1 cellular context compared by ENCODE assay signal in the genomic region with DNA sequence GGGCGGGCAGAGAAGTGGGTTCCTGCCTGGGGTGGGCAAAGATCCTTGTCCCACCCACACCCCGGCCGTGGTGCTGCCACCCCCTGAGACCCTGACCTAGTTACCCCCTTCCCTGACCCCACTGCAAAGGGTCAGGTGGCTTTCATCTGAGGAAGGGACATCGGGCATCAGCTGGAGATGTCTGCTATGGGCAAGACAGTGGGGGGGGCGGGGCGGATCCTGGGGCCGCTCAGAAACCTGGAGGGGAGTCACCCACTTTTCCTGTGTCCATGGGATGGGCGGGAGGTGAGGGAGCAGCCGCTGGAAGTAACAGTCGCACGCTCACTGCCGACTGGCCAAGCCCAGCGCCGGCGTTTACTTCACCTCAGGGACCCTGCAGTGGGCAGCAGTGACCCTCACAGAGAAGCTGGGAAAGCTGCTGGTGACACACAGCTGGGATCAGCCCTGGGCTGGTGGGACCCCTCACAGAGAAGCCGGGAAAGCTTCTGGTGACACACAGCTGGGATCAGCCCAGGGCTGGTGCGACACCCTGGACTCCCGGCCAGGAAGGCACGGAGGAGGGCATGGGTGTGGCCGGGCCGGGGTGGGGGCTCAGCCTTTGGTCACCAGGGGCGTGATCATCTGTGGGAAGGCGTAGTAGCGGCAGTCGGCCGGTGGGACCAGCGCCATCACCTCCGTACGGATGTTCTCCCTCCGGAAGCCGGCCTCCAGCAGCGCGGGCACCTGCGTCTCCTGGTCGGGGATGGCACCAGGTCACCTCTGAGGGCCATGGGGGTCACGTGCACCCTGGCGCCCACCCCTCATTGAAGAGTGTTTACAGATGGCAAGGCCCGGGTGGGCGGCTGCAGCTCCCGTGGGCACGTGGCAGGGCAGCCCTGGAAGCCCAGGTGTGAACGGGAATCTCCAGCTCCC.
TF ChIP-seq lines count a peak whose summit lies in the region.

No MANE protein-coding gene starts in this region.

TF ChIP-seq in HepG2, 621 proteins besides CTCF, POLR2A, EP300 and RAD21 (continues in another document):
- TF ChIP-seq RELA (CRISPR knock-in tag; IDR thresholded peaks at IDR 0.05) (no peak), ZNF3 (CRISPR knock-in tag; IDR thresholded peaks at IDR 0.05) (no peak), ZNF770 (CRISPR knock-in tag; IDR thresholded peaks at IDR 0.05) (no peak), ZBTB34 (CRISPR knock-in tag; IDR thresholded peaks at IDR 0.05) (no peak), POLR2G (IDR thresholded peaks at IDR 0.05; ENCODE audit: low read depth, low read length) (no peak; the same call in 1 of the 2 replicates), ADNP (CRISPR knock-in tag; IDR thresholded peaks at IDR 0.05) (no peak), IKZF5 (CRISPR knock-in tag; IDR thresholded peaks at IDR 0.05) (no peak), ARNT2 (CRISPR knock-in tag; IDR thresholded peaks at IDR 0.05; ENCODE audit: low read depth) (no peak), ZNF33A (CRISPR knock-in tag; IDR thresholded peaks at IDR 0.05; ENCODE audit: borderline replicate concordance) (no peak), ZNF746 (CRISPR knock-in tag; IDR thresholded peaks at IDR 0.05) (no peak), MTA1 (CRISPR knock-in tag; IDR thresholded peaks at IDR 0.05; ENCODE audit: borderline replicate concordance) (no peak), POLR2AphosphoS5 (IDR thresholded peaks at IDR 0.05; ENCODE audit: low read depth, low read length) (no peak), ZC3H13 (CRISPR knock-in tag; IDR thresholded peaks at IDR 0.05) (peak; percentile 52; the same call in 1 of the 2 replicates), RBFOX2 (IDR thresholded peaks at IDR 0.05; ENCODE audit: low read depth, low read length) (peak; percentile 89), PRMT3 (CRISPR knock-in tag; IDR thresholded peaks at IDR 0.05; ENCODE audit: borderline replicate concordance, low read depth) (no peak), ZNF121 (CRISPR knock-in tag; IDR thresholded peaks at IDR 0.05) (no peak), CSRNP1 (CRISPR knock-in tag; IDR thresholded peaks at IDR 0.05) (no peak), ZNF605 (CRISPR knock-in tag; IDR thresholded peaks at IDR 0.05) (no peak), SPEN (CRISPR knock-in tag; IDR thresholded peaks at IDR 0.05; ENCODE audit: low read depth) (0 out of 2 replicates have a peak, but pooled peaks have one; percentile 3), SRSF1 (optimal IDR thresholded peaks at IDR 0.05; ENCODE audit: low read depth, low read length) (no peak), ZNF562 (CRISPR knock-in tag; IDR thresholded peaks at IDR 0.05; ENCODE audit: borderline replicate concordance) (no peak)
- TF ChIP-seq, protein P1, sequence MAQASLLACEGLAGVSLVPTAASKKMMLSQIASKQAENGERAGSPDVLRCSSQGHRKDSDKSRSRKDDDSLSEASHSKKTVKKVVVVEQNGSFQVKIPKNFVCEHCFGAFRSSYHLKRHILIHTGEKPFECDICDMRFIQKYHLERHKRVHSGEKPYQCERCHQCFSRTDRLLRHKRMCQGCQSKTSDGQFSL (CRISPR knock-in tag; IDR thresholded peaks at IDR 0.05), result 0 out of 2 replicates have a peak, but pooled peaks have one; percentile 17
- TF ChIP-seq, protein P2, sequence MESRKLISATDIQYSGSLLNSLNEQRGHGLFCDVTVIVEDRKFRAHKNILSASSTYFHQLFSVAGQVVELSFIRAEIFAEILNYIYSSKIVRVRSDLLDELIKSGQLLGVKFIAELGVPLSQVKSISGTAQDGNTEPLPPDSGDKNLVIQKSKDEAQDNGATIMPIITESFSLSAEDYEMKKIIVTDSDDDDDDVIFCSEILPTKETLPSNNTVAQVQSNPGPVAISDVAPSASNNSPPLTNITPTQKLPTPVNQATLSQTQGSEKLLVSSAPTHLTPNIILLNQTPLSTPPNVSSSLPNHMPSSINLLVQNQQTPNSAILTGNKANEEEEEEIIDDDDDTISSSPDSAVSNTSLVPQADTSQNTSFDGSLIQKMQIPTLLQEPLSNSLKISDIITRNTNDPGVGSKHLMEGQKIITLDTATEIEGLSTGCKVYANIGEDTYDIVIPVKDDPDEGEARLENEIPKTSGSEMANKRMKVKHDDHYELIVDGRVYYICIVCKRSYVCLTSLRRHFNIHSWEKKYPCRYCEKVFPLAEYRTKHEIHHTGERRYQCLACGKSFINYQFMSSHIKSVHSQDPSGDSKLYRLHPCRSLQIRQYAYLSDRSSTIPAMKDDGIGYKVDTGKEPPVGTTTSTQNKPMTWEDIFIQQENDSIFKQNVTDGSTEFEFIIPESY (CRISPR knock-in tag; IDR thresholded peaks at IDR 0.05), result no peak
- TF ChIP-seq, protein P3, sequence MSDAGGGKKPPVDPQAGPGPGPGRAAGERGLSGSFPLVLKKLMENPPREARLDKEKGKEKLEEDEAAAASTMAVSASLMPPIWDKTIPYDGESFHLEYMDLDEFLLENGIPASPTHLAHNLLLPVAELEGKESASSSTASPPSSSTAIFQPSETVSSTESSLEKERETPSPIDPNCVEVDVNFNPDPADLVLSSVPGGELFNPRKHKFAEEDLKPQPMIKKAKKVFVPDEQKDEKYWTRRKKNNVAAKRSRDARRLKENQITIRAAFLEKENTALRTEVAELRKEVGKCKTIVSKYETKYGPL (CRISPR knock-in tag; IDR thresholded peaks at IDR 0.05), result no peak
- TF ChIP-seq, protein P4, sequence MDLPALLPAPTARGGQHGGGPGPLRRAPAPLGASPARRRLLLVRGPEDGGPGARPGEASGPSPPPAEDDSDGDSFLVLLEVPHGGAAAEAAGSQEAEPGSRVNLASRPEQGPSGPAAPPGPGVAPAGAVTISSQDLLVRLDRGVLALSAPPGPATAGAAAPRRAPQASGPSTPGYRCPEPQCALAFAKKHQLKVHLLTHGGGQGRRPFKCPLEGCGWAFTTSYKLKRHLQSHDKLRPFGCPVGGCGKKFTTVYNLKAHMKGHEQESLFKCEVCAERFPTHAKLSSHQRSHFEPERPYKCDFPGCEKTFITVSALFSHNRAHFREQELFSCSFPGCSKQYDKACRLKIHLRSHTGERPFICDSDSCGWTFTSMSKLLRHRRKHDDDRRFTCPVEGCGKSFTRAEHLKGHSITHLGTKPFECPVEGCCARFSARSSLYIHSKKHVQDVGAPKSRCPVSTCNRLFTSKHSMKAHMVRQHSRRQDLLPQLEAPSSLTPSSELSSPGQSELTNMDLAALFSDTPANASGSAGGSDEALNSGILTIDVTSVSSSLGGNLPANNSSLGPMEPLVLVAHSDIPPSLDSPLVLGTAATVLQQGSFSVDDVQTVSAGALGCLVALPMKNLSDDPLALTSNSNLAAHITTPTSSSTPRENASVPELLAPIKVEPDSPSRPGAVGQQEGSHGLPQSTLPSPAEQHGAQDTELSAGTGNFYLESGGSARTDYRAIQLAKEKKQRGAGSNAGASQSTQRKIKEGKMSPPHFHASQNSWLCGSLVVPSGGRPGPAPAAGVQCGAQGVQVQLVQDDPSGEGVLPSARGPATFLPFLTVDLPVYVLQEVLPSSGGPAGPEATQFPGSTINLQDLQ (CRISPR knock-in tag; IDR thresholded peaks at IDR 0.05), result no peak
- TF ChIP-seq, protein P5, sequence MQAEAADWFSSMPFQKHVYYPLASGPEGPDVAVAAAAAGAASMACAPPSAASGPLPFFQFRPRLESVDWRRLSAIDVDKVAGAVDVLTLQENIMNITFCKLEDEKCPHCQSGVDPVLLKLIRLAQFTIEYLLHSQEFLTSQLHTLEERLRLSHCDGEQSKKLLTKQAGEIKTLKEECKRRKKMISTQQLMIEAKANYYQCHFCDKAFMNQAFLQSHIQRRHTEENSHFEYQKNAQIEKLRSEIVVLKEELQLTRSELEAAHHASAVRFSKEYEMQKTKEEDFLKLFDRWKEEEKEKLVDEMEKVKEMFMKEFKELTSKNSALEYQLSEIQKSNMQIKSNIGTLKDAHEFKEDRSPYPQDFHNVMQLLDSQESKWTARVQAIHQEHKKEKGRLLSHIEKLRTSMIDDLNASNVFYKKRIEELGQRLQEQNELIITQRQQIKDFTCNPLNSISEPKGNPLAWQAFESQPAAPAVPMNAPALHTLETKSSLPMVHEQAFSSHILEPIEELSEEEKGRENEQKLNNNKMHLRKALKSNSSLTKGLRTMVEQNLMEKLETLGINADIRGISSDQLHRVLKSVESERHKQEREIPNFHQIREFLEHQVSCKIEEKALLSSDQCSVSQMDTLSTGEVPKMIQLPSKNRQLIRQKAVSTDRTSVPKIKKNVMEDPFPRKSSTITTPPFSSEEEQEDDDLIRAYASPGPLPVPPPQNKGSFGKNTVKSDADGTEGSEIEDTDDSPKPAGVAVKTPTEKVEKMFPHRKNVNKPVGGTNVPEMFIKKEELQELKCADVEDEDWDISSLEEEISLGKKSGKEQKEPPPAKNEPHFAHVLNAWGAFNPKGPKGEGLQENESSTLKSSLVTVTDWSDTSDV (CRISPR knock-in tag; IDR thresholded peaks at IDR 0.05), result no peak
- TF ChIP-seq, protein P6, sequence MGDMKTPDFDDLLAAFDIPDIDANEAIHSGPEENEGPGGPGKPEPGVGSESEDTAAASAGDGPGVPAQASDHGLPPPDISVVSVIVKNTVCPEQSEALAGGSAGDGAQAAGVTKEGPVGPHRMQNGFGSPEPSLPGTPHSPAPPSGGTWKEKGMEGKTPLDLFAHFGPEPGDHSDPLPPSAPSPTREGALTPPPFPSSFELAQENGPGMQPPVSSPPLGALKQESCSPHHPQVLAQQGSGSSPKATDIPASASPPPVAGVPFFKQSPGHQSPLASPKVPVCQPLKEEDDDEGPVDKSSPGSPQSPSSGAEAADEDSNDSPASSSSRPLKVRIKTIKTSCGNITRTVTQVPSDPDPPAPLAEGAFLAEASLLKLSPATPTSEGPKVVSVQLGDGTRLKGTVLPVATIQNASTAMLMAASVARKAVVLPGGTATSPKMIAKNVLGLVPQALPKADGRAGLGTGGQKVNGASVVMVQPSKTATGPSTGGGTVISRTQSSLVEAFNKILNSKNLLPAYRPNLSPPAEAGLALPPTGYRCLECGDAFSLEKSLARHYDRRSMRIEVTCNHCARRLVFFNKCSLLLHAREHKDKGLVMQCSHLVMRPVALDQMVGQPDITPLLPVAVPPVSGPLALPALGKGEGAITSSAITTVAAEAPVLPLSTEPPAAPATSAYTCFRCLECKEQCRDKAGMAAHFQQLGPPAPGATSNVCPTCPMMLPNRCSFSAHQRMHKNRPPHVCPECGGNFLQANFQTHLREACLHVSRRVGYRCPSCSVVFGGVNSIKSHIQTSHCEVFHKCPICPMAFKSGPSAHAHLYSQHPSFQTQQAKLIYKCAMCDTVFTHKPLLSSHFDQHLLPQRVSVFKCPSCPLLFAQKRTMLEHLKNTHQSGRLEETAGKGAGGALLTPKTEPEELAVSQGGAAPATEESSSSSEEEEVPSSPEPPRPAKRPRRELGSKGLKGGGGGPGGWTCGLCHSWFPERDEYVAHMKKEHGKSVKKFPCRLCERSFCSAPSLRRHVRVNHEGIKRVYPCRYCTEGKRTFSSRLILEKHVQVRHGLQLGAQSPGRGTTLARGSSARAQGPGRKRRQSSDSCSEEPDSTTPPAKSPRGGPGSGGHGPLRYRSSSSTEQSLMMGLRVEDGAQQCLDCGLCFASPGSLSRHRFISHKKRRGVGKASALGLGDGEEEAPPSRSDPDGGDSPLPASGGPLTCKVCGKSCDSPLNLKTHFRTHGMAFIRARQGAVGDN (CRISPR knock-in tag; IDR thresholded peaks at IDR 0.05), result peak; percentile 13; the same call in 1 of the 2 replicates
- TF ChIP-seq, protein P7, sequence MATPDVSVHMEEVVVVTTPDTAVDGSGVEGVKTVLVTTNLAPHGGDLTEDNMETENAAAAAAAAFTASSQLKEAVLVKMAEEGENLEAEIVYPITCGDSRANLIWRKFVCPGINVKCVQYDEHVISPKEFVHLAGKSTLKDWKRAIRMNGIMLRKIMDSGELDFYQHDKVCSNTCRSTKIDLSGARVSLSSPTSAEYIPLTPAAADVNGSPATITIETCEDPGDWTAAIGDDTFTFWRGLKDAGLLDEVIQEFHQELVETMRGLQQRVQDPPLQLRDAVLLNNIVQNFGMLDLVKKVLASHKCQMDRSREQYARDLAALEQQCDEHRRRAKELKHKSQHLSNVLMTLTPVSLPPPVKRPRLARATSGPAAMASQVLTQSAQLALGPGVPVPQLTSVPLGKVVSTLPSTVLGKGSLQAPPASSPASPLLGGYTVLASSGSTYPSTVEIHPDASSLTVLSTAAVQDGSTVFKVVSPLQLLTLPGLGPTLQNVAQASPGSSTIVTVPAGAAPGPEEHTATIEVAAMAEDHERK (CRISPR knock-in tag; IDR thresholded peaks at IDR 0.05; ENCODE audit: low read depth), result no peak
